18 cellular contexts compared by ENCODE assay signal in the genomic region with DNA sequence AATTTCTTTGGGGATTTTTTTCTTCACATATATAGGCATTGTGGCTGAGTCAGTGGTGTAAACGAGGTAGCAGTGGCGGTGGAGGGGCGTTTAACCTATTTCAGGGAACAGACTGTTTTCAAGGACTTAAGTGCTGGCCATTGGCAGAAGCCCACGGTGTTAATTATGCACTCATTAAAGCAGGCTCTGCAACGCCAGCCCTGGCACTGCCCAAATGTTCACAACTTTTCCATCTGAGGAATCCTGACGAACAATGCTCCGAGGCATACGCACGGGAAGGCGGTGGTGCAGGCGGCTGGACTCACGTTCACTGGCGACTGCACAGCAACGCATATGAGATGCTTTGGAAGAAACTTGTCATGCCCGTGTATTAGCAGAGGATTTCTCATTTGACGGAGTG.
DNase-seq lines count a peak whose midpoint lies in the region; ATAC-seq, FAIRE-seq and TF ChIP-seq lines count a peak whose summit lies in the region.
"Had no signal": no experiment of that assay in that cellular context is flagged by ENCODE, and none has a peak within 500 bp of the region (broad histone marks: within the 10 kb centered on the region; RNA-seq: fewer than 3 reads in every experiment).

No MANE protein-coding gene starts in this region.

- H3K4me3 ChIP-seq in bronchial epithelial cell (ENCODE audit: low read depth, low read length) (no peak overlapping the region), upper lobe of right lung (no peak overlapping the region)
- H3K4me3 ChIP-seq: A549, ascending aorta, Peyer's patch, SJSA1 had no signal

- ATAC-seq in HG02678 (IDR thresholded peaks at IDR 0.05; ENCODE audit: unreplicated experiment) (no peak), upper lobe of right lung (no peak)
- ATAC-seq: left lobe of liver, natural killer cell had no signal

- peak; percentile 74 for DNase-seq in Ammon's horn (ENCODE audit: low spot score)
- DNase-seq in NCI-H2227 treated with DMSO at 0.1 percent for 48 hours (lab: John Stamatoyannopoulos, UW) = peak; percentile 41
- DNase-seq in bronchial epithelial cell (ENCODE audit: low read depth) = no peak
- DNase-seq in midbrain (lab: John Stamatoyannopoulos, UW) = peak; percentile 65
- no peak for DNase-seq in islet precursor cell
- no peak for DNase-seq in SHP77 (lab: John Stamatoyannopoulos, UW)
- DNase-seq in upper lobe of right lung = no peak
- DNase-seq: activated naive CD4-positive, alpha-beta T cell treated with anti-CD3 and anti-CD28 coated beads, Interleukin-2, amount 10 ng/mL, durations not matched to agents 7 days and 5 days; activated T-cell treated with anti-CD3 and anti-CD28 coated beads, Interleukin-2, amount 50 U/mL, for 48 hours; H7; natural killer cell; NCI-H1436 treated with DMSO at 0.1 percent for 48 hours; Peyer's patch had no signal

- no peak overlapping the region for H3K27ac ChIP-seq in upper lobe of right lung
- H3K27ac ChIP-seq: A549, ascending aorta, Peyer's patch, SJSA1 had no signal

- H3K27me3 ChIP-seq in bronchial epithelial cell (ENCODE audit: control insufficient read depth, insufficient read depth, low read length) = peaks cover 10% of the 10 kb centered on the region
- H3K27me3 ChIP-seq in upper lobe of right lung = peaks cover 32% of the 10 kb centered on the region
- H3K27me3 ChIP-seq: ascending aorta, Peyer's patch had no signal

- H3K36me3 ChIP-seq in bronchial epithelial cell (ENCODE audit: control insufficient read depth, insufficient read depth, low read length) (no peaks in the 10 kb centered on the region), upper lobe of right lung (no peaks in the 10 kb centered on the region)
- H3K36me3 ChIP-seq: ascending aorta, Peyer's patch, SJSA1 had no signal

- no peaks in the 10 kb centered on the region for H3K9me3 ChIP-seq in upper lobe of right lung
- H3K9me3 ChIP-seq: A549, ascending aorta, Peyer's patch, SJSA1 had no signal

- H3K4me1 ChIP-seq in upper lobe of right lung = peaks cover 14% of the 10 kb centered on the region
- H3K4me1 ChIP-seq: ascending aorta, Peyer's patch, SJSA1 had no signal

- TF ChIP-seq CTCF in bronchial epithelial cell (IDR thresholded peaks at IDR 0.05; ENCODE audit: insufficient read depth, low read length, severe bottlenecking) (no peak), upper lobe of right lung (IDR thresholded peaks at IDR 0.05) (no peak)

- FAIRE-seq in bronchial epithelial cell (lab: Jason Lieb, UNC) = peak; percentile 32
- FAIRE-seq: A549 had no signal

- intact Hi-C loops in upper lobe of right lung (cut with DNase I) = no loop called here

Comparison
In these comparisons a context has a peak if more than half of its experiments do, and no peak if none do; other contexts are left out.
1. DNase-seq: peak in Ammon's horn (single experiment), NCI-H2227 treated with DMSO at 0.1 percent for 48 hours (single experiment) and midbrain (single experiment); none in bronchial epithelial cell (single experiment), islet precursor cell (single experiment), SHP77 (0 of 2) and upper lobe of right lung (single experiment).